1 cellular context compared by ENCODE assay signal in genomic region chr2:109513749-109514588, GRCh38.
TF ChIP-seq lines count a peak whose summit lies in the region.

No MANE protein-coding gene starts in this region.

TF ChIP-seq in SK-N-SH, 30 proteins besides CTCF, POLR2A, EP300 and RAD21 (continued from another document):
- TF ChIP-seq, protein P1, sequence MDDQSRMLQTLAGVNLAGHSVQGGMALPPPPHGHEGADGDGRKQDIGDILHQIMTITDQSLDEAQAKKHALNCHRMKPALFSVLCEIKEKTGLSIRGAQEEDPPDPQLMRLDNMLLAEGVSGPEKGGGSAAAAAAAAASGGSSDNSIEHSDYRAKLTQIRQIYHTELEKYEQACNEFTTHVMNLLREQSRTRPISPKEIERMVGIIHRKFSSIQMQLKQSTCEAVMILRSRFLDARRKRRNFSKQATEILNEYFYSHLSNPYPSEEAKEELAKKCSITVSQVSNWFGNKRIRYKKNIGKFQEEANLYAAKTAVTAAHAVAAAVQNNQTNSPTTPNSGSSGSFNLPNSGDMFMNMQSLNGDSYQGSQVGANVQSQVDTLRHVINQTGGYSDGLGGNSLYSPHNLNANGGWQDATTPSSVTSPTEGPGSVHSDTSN (IDR thresholded peaks at IDR 0.05): peak; percentile 19; the same call in 1 of the 2 replicates
- TF ChIP-seq SMC3 (IDR thresholded peaks at IDR 0.05; ENCODE audit: low read depth, low read length) (no peak), YY1 (IDR thresholded peaks at IDR 0.05; ENCODE audit: low read depth) (no peak), RFX5 (IDR thresholded peaks at IDR 0.05; ENCODE audit: low read length) (no peak), TEAD4 (IDR thresholded peaks at IDR 0.05; ENCODE audit: borderline replicate concordance, insufficient read depth) (0 out of 2 replicates have a peak, but pooled peaks have one; percentile 10), GATA2 (CRISPR knock-in tag; IDR thresholded peaks at IDR 0.05) (no peak), RXRA (IDR thresholded peaks at IDR 0.05; ENCODE audit: borderline replicate concordance, low read depth) (no peak), NFIC (IDR thresholded peaks at IDR 0.05; ENCODE audit: borderline replicate concordance) (no peak), POLR2AphosphoS5 (IDR thresholded peaks at IDR 0.05; ENCODE audit: low read depth, low read length) (peak; percentile 18; the same call in 1 of the 2 replicates)
- TF ChIP-seq, protein P2, sequence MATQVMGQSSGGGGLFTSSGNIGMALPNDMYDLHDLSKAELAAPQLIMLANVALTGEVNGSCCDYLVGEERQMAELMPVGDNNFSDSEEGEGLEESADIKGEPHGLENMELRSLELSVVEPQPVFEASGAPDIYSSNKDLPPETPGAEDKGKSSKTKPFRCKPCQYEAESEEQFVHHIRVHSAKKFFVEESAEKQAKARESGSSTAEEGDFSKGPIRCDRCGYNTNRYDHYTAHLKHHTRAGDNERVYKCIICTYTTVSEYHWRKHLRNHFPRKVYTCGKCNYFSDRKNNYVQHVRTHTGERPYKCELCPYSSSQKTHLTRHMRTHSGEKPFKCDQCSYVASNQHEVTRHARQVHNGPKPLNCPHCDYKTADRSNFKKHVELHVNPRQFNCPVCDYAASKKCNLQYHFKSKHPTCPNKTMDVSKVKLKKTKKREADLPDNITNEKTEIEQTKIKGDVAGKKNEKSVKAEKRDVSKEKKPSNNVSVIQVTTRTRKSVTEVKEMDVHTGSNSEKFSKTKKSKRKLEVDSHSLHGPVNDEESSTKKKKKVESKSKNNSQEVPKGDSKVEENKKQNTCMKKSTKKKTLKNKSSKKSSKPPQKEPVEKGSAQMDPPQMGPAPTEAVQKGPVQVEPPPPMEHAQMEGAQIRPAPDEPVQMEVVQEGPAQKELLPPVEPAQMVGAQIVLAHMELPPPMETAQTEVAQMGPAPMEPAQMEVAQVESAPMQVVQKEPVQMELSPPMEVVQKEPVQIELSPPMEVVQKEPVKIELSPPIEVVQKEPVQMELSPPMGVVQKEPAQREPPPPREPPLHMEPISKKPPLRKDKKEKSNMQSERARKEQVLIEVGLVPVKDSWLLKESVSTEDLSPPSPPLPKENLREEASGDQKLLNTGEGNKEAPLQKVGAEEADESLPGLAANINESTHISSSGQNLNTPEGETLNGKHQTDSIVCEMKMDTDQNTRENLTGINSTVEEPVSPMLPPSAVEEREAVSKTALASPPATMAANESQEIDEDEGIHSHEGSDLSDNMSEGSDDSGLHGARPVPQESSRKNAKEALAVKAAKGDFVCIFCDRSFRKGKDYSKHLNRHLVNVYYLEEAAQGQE (IDR thresholded peaks at IDR 0.05; ENCODE audit: low read depth, low read length): no peak
TF ChIP-seq in SK-N-SH: peak in this region for 7.
